Comparison of ENCODE assay signal across 8 cellular contexts in genomic region chr2:240560480-240561324, GRCh38. TPM values are rescaled to one million over a fixed set of nuclear protein-coding genes. Genes with fewer than 3 reads are reported as not detected.
A peak's percentile ranks its signal among the peaks of the same experiment; 100 is the strongest.
DNase-seq lines count a peak whose midpoint lies in the region; ATAC-seq and TF ChIP-seq lines count a peak whose summit lies in the region.

No MANE protein-coding gene starts in this region.

- peak overlapping the region; percentile 88 for H3K27ac Mint-ChIP-seq in activated naive CD8-positive, alpha-beta T cell
- H3K27ac Mint-ChIP-seq in glutamatergic neuron (ENCODE audit: unreplicated experiment), result peak overlapping the region; percentile 77

- ATAC-seq in HG02610 (IDR thresholded peaks at IDR 0.05; ENCODE audit: unreplicated experiment), result peak; percentile 53
- peak; percentile 84 for ATAC-seq in SK-N-SH treated with all-trans-retinoic acid at 6 μM for 48 hours

- 0 to 1% (median 0%) methylated on average over 82 to 101 of the region's 101 CpGs for WGBS in ovary, 3 donors
- 0 to 2% methylated on average over 4 to 13 of the region's 101 CpGs for WGBS in thyroid gland, 2 donors

- intact Hi-C loops in ovary (cut with DNase I), result loop anchor here in 2 of 4 donors (1.0 to 10.0 kb wide), 4 partner anchors 106 to 1156 kb away; partner anchors contain the start of genes GPC1 (in 1 of the 2) and HDAC4 (in 1 of the 2)
- intact Hi-C loops in thyroid gland (cut with DNase I), result loop anchor here (10.0 kb wide), 1 partner anchor 326 kb away; no protein-coding TSS in a partner anchor

- TF ChIP-seq CTCF in GM10266 (IDR thresholded peaks at IDR 0.05; ENCODE audit: control insufficient read depth, insufficient read depth, low read depth, missing control alignments) (no peak), glutamatergic neuron (IDR thresholded peaks at IDR 0.05; ENCODE audit: partially characterized antibody, unreplicated experiment) (no peak), ovary (IDR thresholded peaks at IDR 0.05) (peak; percentile 23 to 46 (median 42)), thyroid gland (IDR thresholded peaks at IDR 0.05) (peak in 3 of 6 experiments; percentile 30 to 54 (median 30))

- TF ChIP-seq POLR2A in ovary (IDR thresholded peaks at IDR 0.05), result peak; percentile 48
- TF ChIP-seq POLR2A in thyroid gland (IDR thresholded peaks at IDR 0.05), result peak in 1 of 2 donors; percentile 95

- peak overlapping the region; percentile 90 for H3K4me3 Mint-ChIP-seq in activated naive CD8-positive, alpha-beta T cell
- H3K4me3 Mint-ChIP-seq in glutamatergic neuron (ENCODE audit: unreplicated experiment), result peak overlapping the region; percentile 82

- H3K9me3 Mint-ChIP-seq in activated naive CD8-positive, alpha-beta T cell (ENCODE audit: low read depth), result no peaks in the 10 kb centered on the region
- peaks cover 14% of the 10 kb centered on the region for H3K9me3 Mint-ChIP-seq in glutamatergic neuron (ENCODE audit: unreplicated experiment)

- H3K27me3 Mint-ChIP-seq in activated naive CD8-positive, alpha-beta T cell, result no peaks in the 10 kb centered on the region
- H3K27me3 Mint-ChIP-seq in glutamatergic neuron (ENCODE audit: unreplicated experiment), result peaks cover 10% of the 10 kb centered on the region

- peak overlapping the region; percentile 97 to 98 for H3K27ac ChIP-seq in ovary
- H3K27ac ChIP-seq in thyroid gland, result peak overlapping the region; percentile 95 to 100 (median 99)

- H3K9me3 ChIP-seq in ovary (no peaks in the 10 kb centered on the region), thyroid gland (no peaks in the 10 kb centered on the region)

- no peak for TF ChIP-seq EP300 in ovary (IDR thresholded peaks at IDR 0.05)

- H3K4me1 Mint-ChIP-seq in activated naive CD8-positive, alpha-beta T cell (ENCODE audit: low read depth), result peaks cover 73% of the 10 kb centered on the region
- peaks cover 7% of the 10 kb centered on the region for H3K4me1 Mint-ChIP-seq in glutamatergic neuron (ENCODE audit: low read depth, unreplicated experiment)

- H3K27me3 ChIP-seq in ovary (no peaks in the 10 kb centered on the region), thyroid gland (no peaks in the 10 kb centered on the region)

- peaks cover 14% of the 10 kb centered on the region for H3K36me3 Mint-ChIP-seq in activated naive CD8-positive, alpha-beta T cell
- peaks cover 9% of the 10 kb centered on the region for H3K36me3 Mint-ChIP-seq in glutamatergic neuron (ENCODE audit: unreplicated experiment)

- peaks cover 23% of the 10 kb centered on the region for H3K4me1 ChIP-seq in ovary (ENCODE audit: insufficient read depth)
- H3K4me1 ChIP-seq in thyroid gland, result peaks cover 30 to 45% of the 10 kb centered on the region in 2 donors

- H3K4me3 ChIP-seq in ovary (peak overlapping the region; percentile 98), thyroid gland (replicated peaks in 1 of 3) (peak overlapping the region; percentile 60 to 97 (median 96))

- H3K36me3 ChIP-seq in ovary (no peaks in the 10 kb centered on the region), thyroid gland (no peaks in the 10 kb centered on the region)

- DNase-seq in GM10266 (ENCODE audit: extremely low spot score), result peak; percentile 98
- peak; percentile 94 for DNase-seq in NCI-H1092 treated with DMSO at 0.1 percent for 48 hours (lab: John Stamatoyannopoulos, UW)
- peak; percentile 100 for DNase-seq in glutamatergic neuron
- DNase-seq in ovary, result peak; percentile 100
- peak; percentile 99 to 100 for DNase-seq in thyroid gland

TF ChIP-seq in SK-N-SH treated with all-trans-retinoic acid at 6 μM for 48 hours, 23 proteins besides CTCF, POLR2A, EP300 and RAD21:
- TF ChIP-seq ZNF70 (CRISPR knock-in tag; IDR thresholded peaks at IDR 0.05) (no peak), CSDC2 (CRISPR knock-in tag; IDR thresholded peaks at IDR 0.05) (0 out of 2 replicates have a peak, but pooled peaks have one; percentile 43), ESRRG (CRISPR knock-in tag; IDR thresholded peaks at IDR 0.05) (no peak), PPARA (CRISPR knock-in tag; IDR thresholded peaks at IDR 0.05; ENCODE audit: borderline replicate concordance) (no peak), TSHZ2 (CRISPR knock-in tag; IDR thresholded peaks at IDR 0.05) (peak; percentile 77; the same call in 1 of the 2 replicates), SNAI2 (CRISPR knock-in tag; IDR thresholded peaks at IDR 0.05) (peak; percentile 89; the same call in 1 of the 2 replicates), ISL1 (CRISPR knock-in tag; IDR thresholded peaks at IDR 0.05) (no peak), ZFP3 (CRISPR knock-in tag; IDR thresholded peaks at IDR 0.05) (peak; percentile 76; the same call in 1 of the 2 replicates)

RNA-seq across cellular contexts. Expression of gene DUSP28, which starts 0.5 kb away (rescaled TPM):
- total RNA-seq in glutamatergic neuron (ENCODE audit: unreplicated experiment) (2.8 TPM), ovary (1 to 10 TPM; 2.7 to 9.9 (median 4.3) TPM), thyroid gland (10 to 100 TPM in 1 of 4 donors, 1 to 10 TPM in 3; 6.6 to 12.5 (median 9.2) TPM)
- 1 to 10 TPM; 4.0 to 5.3 TPM for polyA plus RNA-seq in ovary

RNA-seq across cellular contexts. Expression of gene ANKMY1, which starts 2.9 kb away (rescaled TPM):
- total RNA-seq in glutamatergic neuron (ENCODE audit: unreplicated experiment) (9.0 TPM), ovary (10 to 100 TPM; 13.7 to 24.2 (median 21.6) TPM), thyroid gland (10 to 100 TPM; 17.4 to 24.7 (median 21.0) TPM)
- polyA plus RNA-seq in ovary, result 10 to 100 TPM; 11.5 to 13.8 TPM

RNA-seq across cellular contexts. Expression of gene RNPEPL1, which starts 7.6 kb away (rescaled TPM):
- total RNA-seq in glutamatergic neuron (ENCODE audit: unreplicated experiment) (20.9 TPM), ovary (10 to 100 TPM; 15.1 to 25.2 (median 23.2) TPM), thyroid gland (10 to 100 TPM; 20.0 to 45.5 (median 37.3) TPM)
- polyA plus RNA-seq in ovary, result 10 to 100 TPM in 1 of 2 donors, 1 to 10 TPM in 1; 3.5 to 27.3 TPM

RNA-seq across cellular contexts. Expression of gene CAPN10, which starts 25.8 kb away (rescaled TPM):
- total RNA-seq in glutamatergic neuron (ENCODE audit: unreplicated experiment) (67.1 TPM), ovary (10 to 100 TPM; 15.5 to 34.3 (median 26.8) TPM), thyroid gland (10 to 100 TPM; 19.3 to 25.3 (median 21.7) TPM)
- 10 to 100 TPM in 1 of 2 donors, 1 to 10 TPM in 1; 2.2 to 21.7 TPM for polyA plus RNA-seq in ovary

Comparison
In these comparisons a context has a peak if more than half of its experiments do, and no peak if none do; other contexts are left out.
1. Peak in every context shown above with its lines: DNase-seq, ATAC-seq, H3K4me3 ChIP-seq and H3K27ac ChIP-seq.
2. CTCF ChIP-seq: peak in ovary (3 of 3); none in GM10266 (single experiment) and glutamatergic neuron (single experiment).